In genomic region chr19:7558667-7559066, GRCh38 we compare ENCODE assay signal across 27 cellular contexts. TPM values are rescaled to one million over a fixed set of nuclear protein-coding genes. Genes with fewer than 3 reads are reported as not detected.
"Had no signal": no experiment of that assay in that cellular context is flagged by ENCODE, and none has a peak within 500 bp of the region (broad histone marks: within the 10 kb centered on the region; RNA-seq: fewer than 3 reads in every experiment).

No MANE protein-coding gene starts in this region.

- DNase-seq: stimulated activated CD4-positive, alpha-beta T cell treated with anti-CD3 and anti-CD28 coated beads, Interleukin-2, amount 100 ng/mL, for 48 hours; stimulated activated CD4-positive, alpha-beta T cell treated with anti-CD3 and anti-CD28 coated beads, Interleukin-4, amount 100 ng/mL, for 1 hour; stimulated activated CD4-positive, alpha-beta T cell treated with anti-CD3 and anti-CD28 coated beads, Interleukin-4, amount 100 ng/mL, for 24 hours; stimulated activated CD4-positive, alpha-beta T cell treated with anti-CD3 and anti-CD28 coated beads, Interleukin-4, amount 100 ng/mL, for 4 hours; stimulated activated CD8-positive, alpha-beta memory T cell treated with anti-CD3 and anti-CD28 coated beads, Interleukin-4, amount 100 ng/mL, for 48 hours; stimulated activated naive B cell treated with anti-CD40 and anti-IgM and Interleukin-4, amounts not matched to agents 10 μg/mL and 1 μg/mL and 100 μg/mL, for 72 hours; stimulated activated naive CD4-positive, alpha-beta T cell; stimulated activated naive CD4-positive, alpha-beta T cell treated with Interleukin-2 at 50 U/mL for 16 hours; stimulated activated naive CD8-positive, alpha-beta T cell treated with anti-CD3 and anti-CD28 coated beads, Interleukin-15, amount 100 ng/mL, for 72 hours; stimulated activated naive CD8-positive, alpha-beta T cell treated with anti-CD3 and anti-CD28 coated beads, Interleukin-15, Interleukin-2, amounts not matched to agents 100 U/mL and 50 U/mL, for 24 hours; stomach; substantia nigra; testis; thyroid gland; tibial artery; transverse colon; trophoblast cell; upper lobe of right lung; uterus had no signal

- H3K27me3 ChIP-seq: stomach, suprapubic skin, testis, thyroid gland, tibial artery, tibial nerve, transverse colon, upper lobe of left lung, upper lobe of right lung, uterus, vagina had no signal

- H3K27ac ChIP-seq: stomach, suprapubic skin, testis, thoracic aorta, thyroid gland, tibial artery, tibial nerve, transverse colon, upper lobe of left lung, upper lobe of right lung, uterus, vagina had no signal

- H3K36me3 ChIP-seq: uterus had no signal

- ATAC-seq: stimulated activated effector memory CD8-positive, alpha-beta T cell treated with anti-CD3 and anti-CD28 coated beads, Interleukin-12 subunit alpha, Interleukin-12 subunit beta, amount 100 ng/mL, for 72 hours; stimulated activated memory B cell treated with anti-CD40 and anti-IgM and Interleukin-4, amounts not matched to agents 10 μg/mL and 1 μg/mL and 100 μg/mL, for 72 hours; stimulated activated naive B cell treated with anti-CD40 and anti-IgM and Interleukin-4, amounts not matched to agents 10 μg/mL and 1 μg/mL and 100 μg/mL, for 72 hours; stimulated activated naive CD8-positive, alpha-beta T cell treated with anti-CD3 and anti-CD28 coated beads, Interleukin-15, amount 100 ng/mL, for 72 hours; stimulated activated naive CD8-positive, alpha-beta T cell treated with anti-CD3 and anti-CD28 coated beads, Interleukin-15, Interleukin-2, amounts not matched to agents 100 U/mL and 50 U/mL, for 24 hours; upper lobe of right lung had no signal

- H3K9me3 ChIP-seq: stomach, suprapubic skin, testis, thoracic aorta, thyroid gland, tibial artery, transverse colon, upper lobe of left lung, upper lobe of right lung, uterus, vagina had no signal

- H3K4me3 ChIP-seq: stomach, suprapubic skin, testis, thoracic aorta, thyroid gland, tibial artery, tibial nerve, transverse colon, upper lobe of left lung, upper lobe of right lung, uterus, vagina had no signal

- H3K4me1 ChIP-seq: stomach, suprapubic skin, testis, thyroid gland, tibial artery, tibial nerve, transverse colon, upper lobe of left lung, upper lobe of right lung, uterus, vagina had no signal

RNA-seq across cellular contexts. Expression of gene CAMSAP3, which starts 37.0 kb away (rescaled TPM):
- total RNA-seq: subcutaneous adipose tissue, tibial nerve had no signal
